In genomic region chr16:68478526-68479249, GRCh38 we compare ENCODE assay signal across 25 cellular contexts. TPM values are rescaled to one million over a fixed set of nuclear protein-coding genes. Genes with fewer than 3 reads are reported as not detected.
A peak's percentile ranks its signal among the peaks of the same experiment; 100 is the strongest.
DNase-seq lines count a peak whose midpoint lies in the region; ATAC-seq and TF ChIP-seq lines count a peak whose summit lies in the region.
"Had no signal": no experiment of that assay in that cellular context is flagged by ENCODE, and none has a peak within 500 bp of the region (broad histone marks: within the 10 kb centered on the region; RNA-seq: fewer than 3 reads in every experiment).

No MANE protein-coding gene starts in this region.

- H3K9me3 Mint-ChIP-seq in CD14-positive monocyte (peaks cover 0 to 2% (median 0%) of the 10 kb centered on the region in 7 donors), WTC11 (peaks cover 23% of the 10 kb centered on the region)
- H3K9me3 Mint-ChIP-seq in activated CD8-positive, alpha-beta T cell treated with anti-CD3 and anti-CD28 coated beads for 36 hours: no peaks in the 10 kb centered on the region
- H3K9me3 Mint-ChIP-seq: activated naive CD8-positive, alpha-beta T cell treated with anti-CD3 and anti-CD28 coated beads, Interleukin-2, amount 50 U/mL, for 24 hours; natural killer cell treated with Interleukin-12 subunit alpha and Interleukin-12 subunit beta and Interleukin-15 and Interleukin-18, amount 100 ng/mL, for 72 hours had no signal

- POLR2A ChIA-PET in WTC11 (lab: Charles Lee): no interaction called here
- POLR2A ChIA-PET in activated CD8-positive, alpha-beta T cell treated with anti-CD3 and anti-CD28 coated beads for 36 hours (lab: Charles Lee): interaction anchor here (0.5 kb wide), 1 partner anchor 1007 kb away, joined by 3 read pairs; no protein-coding TSS in a partner anchor

- peak overlapping the region in 5 of 7 donors; percentile 46 to 76 (median 50) for H3K27ac Mint-ChIP-seq in CD14-positive monocyte
- peak overlapping the region; percentile 52 for H3K27ac Mint-ChIP-seq in WTC11
- no peak overlapping the region for H3K27ac Mint-ChIP-seq in activated CD8-positive, alpha-beta T cell treated with anti-CD3 and anti-CD28 coated beads for 36 hours
- H3K27ac Mint-ChIP-seq: activated naive CD8-positive, alpha-beta T cell treated with anti-CD3 and anti-CD28 coated beads, Interleukin-2, amount 50 U/mL, for 24 hours; brain; CD4-positive, CD25-positive, alpha-beta regulatory T cell; endodermal cell; natural killer cell treated with Interleukin-12 subunit alpha and Interleukin-12 subunit beta and Interleukin-15 and Interleukin-18, amount 100 ng/mL, for 72 hours had no signal

- H3K36me3 Mint-ChIP-seq in CD14-positive monocyte: no peaks in the 10 kb centered on the region
- peaks cover 9% of the 10 kb centered on the region for H3K36me3 Mint-ChIP-seq in WTC11
- H3K36me3 Mint-ChIP-seq in activated CD8-positive, alpha-beta T cell treated with anti-CD3 and anti-CD28 coated beads for 36 hours (ENCODE audit: low read depth): no peaks in the 10 kb centered on the region
- H3K36me3 Mint-ChIP-seq: brain; CD4-positive, CD25-positive, alpha-beta regulatory T cell; natural killer cell treated with Interleukin-12 subunit alpha and Interleukin-12 subunit beta and Interleukin-15 and Interleukin-18, amount 100 ng/mL, for 72 hours had no signal

- intact Hi-C loops in CD14-positive monocyte (cut with micrococcal nuclease): no loop called here
- intact Hi-C loops in activated CD8-positive, alpha-beta T cell treated with anti-CD3 and anti-CD28 coated beads for 36 hours (cut with micrococcal nuclease): no loop called here

- no peaks in the 10 kb centered on the region for H3K27me3 ChIP-seq in brain microvascular endothelial cell (replicated peaks)
- H3K27me3 ChIP-seq: colonic mucosa, gastroesophageal sphincter, sigmoid colon had no signal

- H3K27ac ChIP-seq in brain microvascular endothelial cell: no peak overlapping the region
- H3K27ac ChIP-seq: colonic mucosa, gastroesophageal sphincter, sigmoid colon, WERI-Rb-1 had no signal

- no peaks in the 10 kb centered on the region for H3K36me3 ChIP-seq in brain microvascular endothelial cell (replicated peaks)
- H3K36me3 ChIP-seq: colonic mucosa, gastroesophageal sphincter, HAP-1, sigmoid colon, WERI-Rb-1 had no signal

- TF ChIP-seq CTCF in CD14-positive monocyte (IDR thresholded peaks at IDR 0.05): no peak
- TF ChIP-seq CTCF in WTC11 (IDR thresholded peaks at IDR 0.05): no peak
- no peak for TF ChIP-seq CTCF in activated CD8-positive, alpha-beta T cell treated with anti-CD3 and anti-CD28 coated beads for 36 hours (IDR thresholded peaks at IDR 0.05)
- TF ChIP-seq CTCF in brain microvascular endothelial cell (IDR thresholded peaks at IDR 0.05; ENCODE audit: low read depth, low read length, missing control alignments): no peak

- H3K4me1 Mint-ChIP-seq in CD14-positive monocyte (peaks cover 57% of the 10 kb centered on the region), WTC11 (peaks cover 12% of the 10 kb centered on the region)
- H3K4me1 Mint-ChIP-seq in activated CD8-positive, alpha-beta T cell treated with anti-CD3 and anti-CD28 coated beads for 36 hours (ENCODE audit: low read depth): no peaks in the 10 kb centered on the region
- H3K4me1 Mint-ChIP-seq: brain, endodermal cell had no signal

- DNase-seq in CD14-positive monocyte (ENCODE audit: low spot score): no peak
- DNase-seq in HuH-7.5 (ENCODE audit: low spot score): peak; percentile 52
- no peak for DNase-seq in WTC11 (ENCODE audit: low spot score)
- DNase-seq in midbrain (lab: John Stamatoyannopoulos, UW): peak; percentile 5
- DNase-seq in activated CD8-positive, alpha-beta T cell treated with anti-CD3 and anti-CD28 coated beads for 36 hours: no peak
- DNase-seq in brain microvascular endothelial cell: no peak
- no peak for DNase-seq in RKO (ENCODE audit: low spot score)
- DNase-seq: activated CD4-positive, alpha-beta T cell treated with anti-CD3 and anti-CD28 coated beads, Interleukin-2, amount 50 U/mL, for 48 hours; activated effector memory CD4-positive, alpha-beta T cell treated with Interleukin-2 at 50 U/mL for 16 hours; activated naive CD8-positive, alpha-beta T cell treated with anti-CD3 and anti-CD28 coated beads, Interleukin-2, amount 50 U/mL, for 24 hours; CD4-positive, CD25-positive, alpha-beta regulatory T cell; colonic mucosa; endodermal cell; GDM1; Karpas-422; NCI-H2081 treated with DMSO at 0.1 percent for 48 hours; NCI-H446; sigmoid colon; T-helper 2 cell; WERI-Rb-1 had no signal

- CTCF ChIA-PET in WTC11 (lab: Charles Lee): interaction anchor here (1.0 kb wide), 1 partner anchor 42 kb away, joined by 3 read pairs; no protein-coding TSS in a partner anchor
- CTCF ChIA-PET in activated CD8-positive, alpha-beta T cell treated with anti-CD3 and anti-CD28 coated beads for 36 hours (lab: Charles Lee): interaction anchor here (1.8 kb wide), 1 partner anchor 12 kb away, joined by 4 read pairs; no protein-coding TSS in a partner anchor

- ATAC-seq in WTC11: peak; percentile 78
- ATAC-seq in GM18511 (IDR thresholded peaks at IDR 0.05; ENCODE audit: unreplicated experiment): no peak
- no peak for ATAC-seq in activated CD8-positive, alpha-beta T cell treated with anti-CD3 and anti-CD28 coated beads for 36 hours
- ATAC-seq: activated naive CD8-positive, alpha-beta T cell treated with anti-CD3 and anti-CD28 coated beads, Interleukin-2, amount 50 U/mL, for 24 hours; gastroesophageal sphincter; natural killer cell treated with Interleukin-12 subunit alpha and Interleukin-12 subunit beta and Interleukin-15 and Interleukin-18, amount 100 ng/mL, for 72 hours had no signal

- H3K4me3 Mint-ChIP-seq in CD14-positive monocyte (peak overlapping the region in 1 of 2 donors; percentile 71), WTC11 (no peak overlapping the region; the same call in 1 of the 2 replicates)
- no peak overlapping the region for H3K4me3 Mint-ChIP-seq in activated CD8-positive, alpha-beta T cell treated with anti-CD3 and anti-CD28 coated beads for 36 hours
- H3K4me3 Mint-ChIP-seq: activated naive CD8-positive, alpha-beta T cell treated with anti-CD3 and anti-CD28 coated beads, Interleukin-2, amount 50 U/mL, for 24 hours; brain; CD4-positive, CD25-positive, alpha-beta regulatory T cell; endodermal cell; natural killer cell treated with Interleukin-12 subunit alpha and Interleukin-12 subunit beta and Interleukin-15 and Interleukin-18, amount 100 ng/mL, for 72 hours had no signal

- in situ Hi-C loops in brain microvascular endothelial cell (cut with HindIII; ENCODE audit: low pct_ligation_motif_present, low sequenced_read_pairs): no loop called here

- H3K27me3 Mint-ChIP-seq in CD14-positive monocyte (ENCODE audit: low read depth in 3 of 3): peaks cover 0 to 2% (median 0%) of the 10 kb centered on the region in 3 donors
- peaks cover 6% of the 10 kb centered on the region; the same call in 1 of the 2 replicates for H3K27me3 Mint-ChIP-seq in WTC11 (ENCODE audit: low read depth)
- H3K27me3 Mint-ChIP-seq in activated CD8-positive, alpha-beta T cell treated with anti-CD3 and anti-CD28 coated beads for 36 hours: no peaks in the 10 kb centered on the region
- H3K27me3 Mint-ChIP-seq: activated naive CD8-positive, alpha-beta T cell treated with anti-CD3 and anti-CD28 coated beads, Interleukin-2, amount 50 U/mL, for 24 hours; CD4-positive, CD25-positive, alpha-beta regulatory T cell had no signal

- no peak overlapping the region for H3K4me3 ChIP-seq in brain microvascular endothelial cell (ENCODE audit: low read depth, low read length)
- H3K4me3 ChIP-seq: colonic mucosa, gastroesophageal sphincter, HAP-1, sigmoid colon had no signal

TF ChIP-seq in WTC11, 78 proteins besides CTCF, POLR2A, EP300 and RAD21:
- no peak for TF ChIP-seq CDX4 (CRISPR knock-in tag; IDR thresholded peaks at IDR 0.05; ENCODE audit: borderline replicate concordance)
- TF ChIP-seq ZNF317 (CRISPR knock-in tag; IDR thresholded peaks at IDR 0.05; ENCODE audit: borderline replicate concordance, low read depth): no peak
- TF ChIP-seq STAT6 (CRISPR knock-in tag; conservative IDR thresholded peaks at IDR 0.05; ENCODE audit: low read depth): no peak

RNA-seq across cellular contexts. Expression of gene SMPD3, which starts 30.4 kb away (rescaled TPM):
- under 1 TPM; 0.40 to 0.51 TPM for polyA plus RNA-seq in CD14-positive monocyte
- total RNA-seq in WTC11 (2021): 0.99 to 1.4 TPM (median 1.2 TPM) in 3 replicates
- total RNA-seq in activated CD8-positive, alpha-beta T cell treated with anti-CD3 and anti-CD28 coated beads for 36 hours: under 1 TPM; 0.16 to 0.63 TPM

Comparison
In these comparisons a context has a peak if more than half of its experiments do, and no peak if none do; other contexts are left out.
1. DNase-seq: peak in HuH-7.5 (single experiment) and midbrain (single experiment); none in CD14-positive monocyte (single experiment), WTC11 (single experiment), activated CD8-positive, alpha-beta T cell treated with anti-CD3 and anti-CD28 coated beads for 36 hours (single experiment), brain microvascular endothelial cell (single experiment) and RKO (single experiment).